Comparison of ENCODE assay signal across 9 cellular contexts in genomic region chr13:30355405-30355741, GRCh38. TPM values are rescaled to one million over a fixed set of nuclear protein-coding genes. Genes with fewer than 3 reads are reported as not detected.
DNase-seq lines count a peak whose midpoint lies in the region; ATAC-seq and TF ChIP-seq lines count a peak whose summit lies in the region.
"Had no signal": no experiment of that assay in that cellular context is flagged by ENCODE, and none has a peak within 500 bp of the region (broad histone marks: within the 10 kb centered on the region; RNA-seq: fewer than 3 reads in every experiment).

No MANE protein-coding gene starts in this region.

- peaks cover 12% of the 10 kb centered on the region for H3K9me3 Mint-ChIP-seq in activated naive CD4-positive, alpha-beta T cell treated with anti-CD3 and anti-CD28 coated beads, Interleukin-2, amount 10 ng/mL, durations not matched to agents 7 days and 5 days

- H3K36me3 ChIP-seq in BLaER1 (peaks cover 72% of the 10 kb centered on the region), H7 (replicated peaks; ENCODE audit: control insufficient read depth, insufficient read depth, low read length) (no peaks in the 10 kb centered on the region), liver (ENCODE audit: control insufficient read depth in 4 of 4, insufficient read depth in 3 of 4, low read depth in 1 of 4, low read length in 3 of 4) (no peaks in the 10 kb centered on the region)

- TF ChIP-seq RAD21 in liver (IDR thresholded peaks at IDR 0.05): peak; percentile 65 to 75

- H3K4me1 ChIP-seq in BLaER1 (peaks cover 83% of the 10 kb centered on the region), liver (ENCODE audit: control insufficient read depth in 4 of 4, insufficient read depth in 4 of 4, low read length in 3 of 4) (peaks cover 7 to 14% (median 12%) of the 10 kb centered on the region in 4 donors)

- H3K4me2 ChIP-seq in BLaER1: peak overlapping the region; percentile 87

- peaks cover 6% of the 10 kb centered on the region; the same call in 1 of the 2 replicates for H4K20me1 ChIP-seq in BLaER1

- H3K9me3 ChIP-seq in BLaER1 (peaks cover 16% of the 10 kb centered on the region), liver (ENCODE audit: control insufficient read depth in 4 of 4, low read length in 3 of 4) (no peaks in the 10 kb centered on the region)

- H3K4me3 Mint-ChIP-seq in activated naive CD4-positive, alpha-beta T cell treated with anti-CD3 and anti-CD28 coated beads, Interleukin-2, amount 10 ng/mL, durations not matched to agents 7 days and 5 days: no peak overlapping the region

- peaks cover 47% of the 10 kb centered on the region for H3K36me3 Mint-ChIP-seq in activated naive CD4-positive, alpha-beta T cell treated with anti-CD3 and anti-CD28 coated beads, Interleukin-2, amount 10 ng/mL, durations not matched to agents 7 days and 5 days

- H3K4me3 ChIP-seq in BLaER1 (peak overlapping the region; percentile 39), H7 (ENCODE audit: insufficient read depth, low read depth, low read length) (no peak overlapping the region), liver (ENCODE audit: low read depth in 1 of 3, low read length in 3 of 3) (no peak overlapping the region)

- no peaks in the 10 kb centered on the region for H3K27me3 Mint-ChIP-seq in activated naive CD4-positive, alpha-beta T cell treated with anti-CD3 and anti-CD28 coated beads, Interleukin-2, amount 10 ng/mL, durations not matched to agents 7 days and 5 days

- peak; percentile 25 for TF ChIP-seq CTCF in liver (IDR thresholded peaks at IDR 0.05; ENCODE audit: low read depth, low read length, missing input control)

- peak overlapping the region; percentile 78 for H3K27ac ChIP-seq in BLaER1
- no peak overlapping the region for H3K27ac ChIP-seq in liver (ENCODE audit: low read depth in 1 of 2, low read length in 2 of 2)

- peak; percentile 60 for DNase-seq in H7
- peak; percentile 37 for DNase-seq in activated naive CD4-positive, alpha-beta T cell treated with anti-CD3 and anti-CD28 coated beads, Interleukin-2, amount 10 ng/mL, durations not matched to agents 7 days and 5 days
- DNase-seq in GF-D8 (lab: John Stamatoyannopoulos, UW): no peak
- no peak for DNase-seq in OCI-M1 (lab: John Stamatoyannopoulos, UW)
- no peak for DNase-seq in NK-92 treated with Interleukin-12 subunit alpha and Interleukin-12 subunit beta, amount 100 ng/mL, for 24 hours (lab: John Stamatoyannopoulos, UW)
- DNase-seq: MM.1S had no signal

- H3K27me3 ChIP-seq in BLaER1 (no peaks in the 10 kb centered on the region), H7 (ENCODE audit: control insufficient read depth, insufficient read depth, low read length) (no peaks in the 10 kb centered on the region), liver (ENCODE audit: control insufficient read depth in 4 of 4, insufficient read depth in 4 of 4, low read length in 3 of 4) (no peaks in the 10 kb centered on the region)

- H3K4me1 Mint-ChIP-seq in activated naive CD4-positive, alpha-beta T cell treated with anti-CD3 and anti-CD28 coated beads, Interleukin-2, amount 10 ng/mL, durations not matched to agents 7 days and 5 days: peaks cover 19% of the 10 kb centered on the region

- ATAC-seq in HG03442 (IDR thresholded peaks at IDR 0.05; ENCODE audit: unreplicated experiment): no peak

- no peak overlapping the region for H3K27ac Mint-ChIP-seq in activated naive CD4-positive, alpha-beta T cell treated with anti-CD3 and anti-CD28 coated beads, Interleukin-2, amount 10 ng/mL, durations not matched to agents 7 days and 5 days

- CTCF ChIA-PET in activated naive CD4-positive, alpha-beta T cell treated with anti-CD3 and anti-CD28 coated beads, Interleukin-2, amount 10 ng/mL, durations not matched to agents 7 days and 5 days (lab: Charles Lee): interaction anchor here (0.6 to 1.1 kb wide), 3 partner anchors 12 to 19 kb away, joined by 3 read pairs; no protein-coding TSS in a partner anchor

- WGBS in liver: 59% methylated on average over 7 of the region's 7 CpGs

- H3K9ac ChIP-seq in BLaER1 (peak overlapping the region; percentile 63), liver (ENCODE audit: low read depth in 1 of 2, low read length in 2 of 2) (no peak overlapping the region)

TF ChIP-seq in liver, 16 proteins besides CTCF, POLR2A, EP300 and RAD21:
- TF ChIP-seq, protein P1, sequence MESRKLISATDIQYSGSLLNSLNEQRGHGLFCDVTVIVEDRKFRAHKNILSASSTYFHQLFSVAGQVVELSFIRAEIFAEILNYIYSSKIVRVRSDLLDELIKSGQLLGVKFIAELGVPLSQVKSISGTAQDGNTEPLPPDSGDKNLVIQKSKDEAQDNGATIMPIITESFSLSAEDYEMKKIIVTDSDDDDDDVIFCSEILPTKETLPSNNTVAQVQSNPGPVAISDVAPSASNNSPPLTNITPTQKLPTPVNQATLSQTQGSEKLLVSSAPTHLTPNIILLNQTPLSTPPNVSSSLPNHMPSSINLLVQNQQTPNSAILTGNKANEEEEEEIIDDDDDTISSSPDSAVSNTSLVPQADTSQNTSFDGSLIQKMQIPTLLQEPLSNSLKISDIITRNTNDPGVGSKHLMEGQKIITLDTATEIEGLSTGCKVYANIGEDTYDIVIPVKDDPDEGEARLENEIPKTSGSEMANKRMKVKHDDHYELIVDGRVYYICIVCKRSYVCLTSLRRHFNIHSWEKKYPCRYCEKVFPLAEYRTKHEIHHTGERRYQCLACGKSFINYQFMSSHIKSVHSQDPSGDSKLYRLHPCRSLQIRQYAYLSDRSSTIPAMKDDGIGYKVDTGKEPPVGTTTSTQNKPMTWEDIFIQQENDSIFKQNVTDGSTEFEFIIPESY (IDR thresholded peaks at IDR 0.05): no peak
- TF ChIP-seq NR2F2 (IDR thresholded peaks at IDR 0.05) (no peak), ATF3 (IDR thresholded peaks at IDR 0.05) (no peak), SP1 (IDR thresholded peaks at IDR 0.05) (no peak), RXRA (IDR thresholded peaks at IDR 0.05) (no peak), HNF4A (conservative IDR thresholded peaks at IDR 0.05) (no peak), JUND (IDR thresholded peaks at IDR 0.05) (no peak), EGR1 (IDR thresholded peaks at IDR 0.05; ENCODE audit: low read depth in 2 of 2) (no peak), FOXA2 (IDR thresholded peaks at IDR 0.05) (no peak)
- TF ChIP-seq, protein P2, sequence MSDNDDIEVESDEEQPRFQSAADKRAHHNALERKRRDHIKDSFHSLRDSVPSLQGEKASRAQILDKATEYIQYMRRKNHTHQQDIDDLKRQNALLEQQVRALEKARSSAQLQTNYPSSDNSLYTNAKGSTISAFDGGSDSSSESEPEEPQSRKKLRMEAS (IDR thresholded peaks at IDR 0.05): no peak

RNA-seq across cellular contexts. Expression of gene KATNAL1, which starts 48.0 kb away (rescaled TPM):
- total RNA-seq in H7 (2014; rRNA removed; shearing (Covaris generic)): 12.1 and 12.8 TPM in 2 replicates
- total RNA-seq in liver: 10 to 100 TPM in 1 of 2 donors, 1 to 10 TPM in 1; 8.6 to 12.8 TPM
- polyA plus RNA-seq in liver: 1 to 10 TPM; 2.7 to 3.3 TPM

Comparison
In these comparisons a context has a peak if more than half of its experiments do, and no peak if none do; other contexts are left out.
1. DNase-seq: peak in H7 (single experiment) and activated naive CD4-positive, alpha-beta T cell treated with anti-CD3 and anti-CD28 coated beads, Interleukin-2, amount 10 ng/mL, durations not matched to agents 7 days and 5 days (single experiment); none in GF-D8 (single experiment), OCI-M1 (single experiment) and NK-92 treated with Interleukin-12 subunit alpha and Interleukin-12 subunit beta, amount 100 ng/mL, for 24 hours (single experiment).